8 cellular contexts compared by ENCODE assay signal in the genomic region with DNA sequence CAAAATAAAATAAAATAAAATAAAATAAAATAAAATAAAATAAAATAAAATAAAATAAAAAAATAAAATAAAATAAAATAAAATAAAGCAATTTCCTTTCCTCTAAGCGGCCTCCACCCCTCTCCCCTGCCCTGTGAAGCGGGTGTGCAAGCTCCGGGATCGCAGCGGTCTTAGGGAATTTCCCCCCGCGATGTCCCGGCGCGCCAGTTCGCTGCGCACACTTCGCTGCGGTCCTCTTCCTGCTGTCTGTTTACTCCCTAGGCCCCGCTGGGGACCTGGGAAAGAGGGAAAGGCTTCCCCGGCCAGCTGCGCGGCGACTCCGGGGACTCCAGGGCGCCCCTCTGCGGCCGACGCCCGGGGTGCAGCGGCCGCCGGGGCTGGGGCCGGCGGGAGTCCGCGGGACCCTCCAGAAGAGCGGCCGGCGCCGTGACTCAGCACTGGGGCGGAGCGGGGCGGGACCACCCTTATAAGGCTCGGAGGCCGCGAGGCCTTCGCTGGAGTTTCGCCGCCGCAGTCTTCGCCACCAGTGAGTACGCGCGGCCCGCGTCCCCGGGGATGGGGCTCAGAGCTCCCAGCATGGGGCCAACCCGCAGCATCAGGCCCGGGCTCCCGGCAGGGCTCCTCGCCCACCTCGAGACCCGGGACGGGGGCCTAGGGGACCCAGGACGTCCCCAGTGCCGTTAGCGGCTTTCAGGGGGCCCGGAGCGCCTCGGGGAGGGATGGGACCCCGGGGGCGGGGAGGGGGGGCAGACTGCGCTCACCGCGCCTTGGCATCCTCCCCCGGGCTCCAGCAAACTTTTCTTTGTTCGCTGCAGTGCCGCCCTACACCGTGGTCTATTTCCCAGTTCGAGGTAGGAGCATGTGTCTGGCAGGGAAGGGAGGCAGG. TPM values are rescaled to one million over a fixed set of nuclear protein-coding genes. Genes with fewer than 3 reads are reported as not detected.
DNase-seq lines count a peak whose midpoint lies in the region; ATAC-seq and TF ChIP-seq lines count a peak whose summit lies in the region.

A gene (plus strand): TSS at position 494 of the 886 bp plus-strand sequence. CDS start 32 bp downstream, at position 526.

- H3K27ac ChIP-seq in duodenal mucosa (ENCODE audit: low read depth, low read length): peak within 1 kb of the TSS; percentile 93
- peak within 1 kb of the TSS; percentile 97 for H3K27ac ChIP-seq in lower lobe of right lung

- H3K4me3 ChIP-seq in duodenal mucosa (ENCODE audit: low read depth in 1 of 2, low read length in 2 of 2) (peak within 1 kb of the TSS; percentile 69 to 84), lower lobe of right lung (peak within 1 kb of the TSS; percentile 76)

- intact Hi-C loops in lower lobe of right lung (cut with DNase I): no loop called here

- H3K4me1 ChIP-seq in duodenal mucosa (ENCODE audit: control insufficient read depth in 1 of 2, insufficient read depth in 2 of 2, low read length in 2 of 2) (peaks cover 32 to 43% of the 10 kb centered on the region in 2 donors), lower lobe of right lung (peaks cover 36% of the 10 kb centered on the region)

- peak; percentile 76 for ATAC-seq in HG02885 (IDR thresholded peaks at IDR 0.05; ENCODE audit: poor library complexity, unreplicated experiment)
- peak; percentile 95 for ATAC-seq in lower lobe of right lung

- peaks cover 14 to 21% of the 10 kb centered on the region in 2 donors for H3K36me3 ChIP-seq in duodenal mucosa (ENCODE audit: control insufficient read depth in 1 of 2, insufficient read depth in 2 of 2, low read length in 2 of 2)
- peaks cover 37% of the 10 kb centered on the region for H3K36me3 ChIP-seq in lower lobe of right lung

- peak within 1 kb of the TSS; percentile 84 to 95 for H3K9ac ChIP-seq in duodenal mucosa (ENCODE audit: low read depth in 1 of 2, low read length in 2 of 2)

- peak; percentile 37 to 68 for DNase-seq in NCI-H524 (lab: John Stamatoyannopoulos, UW)
- no peak for DNase-seq in NCI-H524 treated with DMSO at 0.1 percent for 48 hours (lab: John Stamatoyannopoulos, UW)
- DNase-seq in NCI-H510A treated with DMSO at 0.1 percent for 48 hours (lab: John Stamatoyannopoulos, UW): peak; percentile 92
- peak; percentile 85 to 88 for DNase-seq in activated CD4-positive, alpha-beta T cell treated with anti-CD3 and anti-CD28 coated beads, Interleukin-2, amount 50 U/mL, for 48 hours
- DNase-seq in lower lobe of right lung: peak; percentile 95
- peak; percentile 40 to 74 (median 44) for DNase-seq in stimulated activated CD4-positive, alpha-beta T cell treated with anti-CD3 and anti-CD28 coated beads, TNF-alpha, amount 100 ng/mL, for 1 hour (ENCODE audit: low read depth in 3 of 3, low spot score in 1 of 3)

- TF ChIP-seq CTCF in lower lobe of right lung (IDR thresholded peaks at IDR 0.05): peak; percentile 87

- H3K27me3 ChIP-seq in duodenal mucosa (ENCODE audit: control insufficient read depth in 1 of 2, insufficient read depth in 2 of 2, low read length in 2 of 2) (peaks cover 0 to 2% of the 10 kb centered on the region in 2 donors), lower lobe of right lung (ENCODE audit: low read depth) (no peaks in the 10 kb centered on the region)

- H3K9me3 ChIP-seq in duodenal mucosa (ENCODE audit: control insufficient read depth in 1 of 2, low read length in 2 of 2) (no peaks in the 10 kb centered on the region), lower lobe of right lung (no peaks in the 10 kb centered on the region)

RNA-seq across cellular contexts. Expression of the gene that starts here (rescaled TPM):
- 677 TPM for total RNA-seq in lower lobe of right lung
